Comparison of ENCODE assay signal across 11 cellular contexts in the genomic region with DNA sequence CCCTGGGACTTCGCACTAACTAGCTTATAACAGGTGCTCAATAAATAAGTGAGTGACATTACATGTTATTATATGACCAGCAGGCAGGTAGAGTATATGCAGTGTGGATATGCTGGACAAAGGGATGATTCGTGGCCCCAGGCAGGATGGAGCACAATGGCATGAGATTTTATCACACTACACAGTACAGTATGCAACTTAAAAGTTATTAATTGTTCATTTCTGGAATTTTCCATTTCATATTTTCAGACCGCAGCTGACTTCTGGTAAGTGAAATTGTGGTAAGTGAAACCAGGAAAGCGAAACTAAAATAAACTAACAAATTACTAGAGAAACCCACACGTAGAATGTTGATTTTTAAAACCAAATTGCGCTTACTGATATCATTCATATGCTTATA. TPM values are rescaled to one million over a fixed set of nuclear protein-coding genes. Genes with fewer than 3 reads are reported as not detected.
DNase-seq lines count a peak whose midpoint lies in the region; ATAC-seq lines count a peak whose summit lies in the region.
"Had no signal": no experiment of that assay in that cellular context is flagged by ENCODE, and none has a peak within 500 bp of the region (broad histone marks: within the 10 kb centered on the region; RNA-seq: fewer than 3 reads in every experiment).

No MANE protein-coding gene starts in this region.

- H3K4me3 Mint-ChIP-seq in activated CD4-positive, alpha-beta T cell treated with anti-CD3 and anti-CD28 coated beads for 36 hours: peak overlapping the region; percentile 96
- H3K4me3 Mint-ChIP-seq in dendritic cell treated with granulocyte-macrophage colony-stimulating factor and Interleukin-4, amounts not matched to agents 40 ng/mL and 50 ng/mL, for 4 days: peak overlapping the region; percentile 45
- peak overlapping the region; percentile 72 for H3K4me3 Mint-ChIP-seq in stimulated activated memory B cell treated with anti-CD40 and anti-IgM and Interleukin-4, amounts not matched to agents 10 μg/mL and 1 μg/mL and 100 μg/mL, for 72 hours
- H3K4me3 Mint-ChIP-seq: mesothelial cell of epicardium had no signal

- POLR2A ChIA-PET in activated CD4-positive, alpha-beta T cell treated with anti-CD3 and anti-CD28 coated beads for 36 hours (lab: Charles Lee): interaction anchor here (1.0 to 1.1 kb wide), 2 partner anchors 402 to 637 kb away, joined by 3 to 4 read pairs; no protein-coding TSS in a partner anchor

- peak; percentile 17 for ATAC-seq in activated CD4-positive, alpha-beta T cell treated with anti-CD3 and anti-CD28 coated beads for 36 hours
- ATAC-seq in stimulated activated memory B cell treated with anti-CD40 and anti-IgM and Interleukin-4, amounts not matched to agents 10 μg/mL and 1 μg/mL and 100 μg/mL, for 72 hours: no peak
- no peak for ATAC-seq in HG02973 (IDR thresholded peaks at IDR 0.05; ENCODE audit: unreplicated experiment)

- CTCF ChIA-PET in activated CD4-positive, alpha-beta T cell treated with anti-CD3 and anti-CD28 coated beads for 36 hours (lab: Charles Lee): interaction anchor here (0.6 to 1.2 kb wide), 3 partner anchors 15 to 919 kb away, joined by 3 read pairs; no protein-coding TSS in a partner anchor

- H3K9me3 Mint-ChIP-seq in activated CD4-positive, alpha-beta T cell treated with anti-CD3 and anti-CD28 coated beads for 36 hours (ENCODE audit: low read depth): peaks cover 20% of the 10 kb centered on the region
- peaks cover 17% of the 10 kb centered on the region for H3K9me3 Mint-ChIP-seq in dendritic cell treated with granulocyte-macrophage colony-stimulating factor and Interleukin-4, amounts not matched to agents 40 ng/mL and 50 ng/mL, for 4 days
- H3K9me3 Mint-ChIP-seq in stimulated activated memory B cell treated with anti-CD40 and anti-IgM and Interleukin-4, amounts not matched to agents 10 μg/mL and 1 μg/mL and 100 μg/mL, for 72 hours: peaks cover 11% of the 10 kb centered on the region

- peak overlapping the region; percentile 98 for H3K27ac Mint-ChIP-seq in activated CD4-positive, alpha-beta T cell treated with anti-CD3 and anti-CD28 coated beads for 36 hours
- H3K27ac Mint-ChIP-seq in dendritic cell treated with granulocyte-macrophage colony-stimulating factor and Interleukin-4, amounts not matched to agents 40 ng/mL and 50 ng/mL, for 4 days: no peak overlapping the region
- H3K27ac Mint-ChIP-seq in stimulated activated memory B cell treated with anti-CD40 and anti-IgM and Interleukin-4, amounts not matched to agents 10 μg/mL and 1 μg/mL and 100 μg/mL, for 72 hours: peak overlapping the region; percentile 96
- H3K27ac Mint-ChIP-seq: mesothelial cell of epicardium had no signal

- H3K36me3 Mint-ChIP-seq in activated CD4-positive, alpha-beta T cell treated with anti-CD3 and anti-CD28 coated beads for 36 hours (ENCODE audit: low read depth): peaks cover 31% of the 10 kb centered on the region
- H3K36me3 Mint-ChIP-seq in dendritic cell treated with granulocyte-macrophage colony-stimulating factor and Interleukin-4, amounts not matched to agents 40 ng/mL and 50 ng/mL, for 4 days (ENCODE audit: low read depth): peaks cover 18% of the 10 kb centered on the region
- peaks cover 36% of the 10 kb centered on the region for H3K36me3 Mint-ChIP-seq in stimulated activated memory B cell treated with anti-CD40 and anti-IgM and Interleukin-4, amounts not matched to agents 10 μg/mL and 1 μg/mL and 100 μg/mL, for 72 hours

- no peaks in the 10 kb centered on the region for H3K27me3 Mint-ChIP-seq in activated CD4-positive, alpha-beta T cell treated with anti-CD3 and anti-CD28 coated beads for 36 hours
- no peaks in the 10 kb centered on the region for H3K27me3 Mint-ChIP-seq in dendritic cell treated with granulocyte-macrophage colony-stimulating factor and Interleukin-4, amounts not matched to agents 40 ng/mL and 50 ng/mL, for 4 days
- H3K27me3 Mint-ChIP-seq in stimulated activated memory B cell treated with anti-CD40 and anti-IgM and Interleukin-4, amounts not matched to agents 10 μg/mL and 1 μg/mL and 100 μg/mL, for 72 hours: no peaks in the 10 kb centered on the region

- DNase-seq in activated CD4-positive, alpha-beta T cell treated with anti-CD3 and anti-CD28 coated beads for 1 hour: peak; percentile 25
- no peak for DNase-seq in activated CD4-positive, alpha-beta T cell treated with anti-CD3 and anti-CD28 coated beads, Interleukin-2, amount 50 U/mL, for 1 hour
- DNase-seq in activated CD4-positive, alpha-beta T cell treated with anti-CD3 and anti-CD28 coated beads for 36 hours: peak; percentile 37
- DNase-seq in cerebellar nuclear complex (lab: John Stamatoyannopoulos, UW) (no peak), GDM1 (lab: John Stamatoyannopoulos, UW) (no peak)
- DNase-seq: ACHN, SHP77 treated with DMSO at 0.1 percent for 48 hours had no signal

- intact Hi-C loops in activated CD4-positive, alpha-beta T cell treated with anti-CD3 and anti-CD28 coated beads for 36 hours (cut with DNase I, micrococcal nuclease): loop anchor here (1.0 to 10.0 kb wide), 6 partner anchors 118 to 993 kb away; a partner anchor contains a TSS
- intact Hi-C loops in dendritic cell treated with granulocyte-macrophage colony-stimulating factor and Interleukin-4, amounts not matched to agents 40 ng/mL and 50 ng/mL, for 4 days (cut with micrococcal nuclease): loop anchor here (5.0 kb wide), 4 partner anchors 402 to 667 kb away; a partner anchor contains a TSS

- peaks cover 54% of the 10 kb centered on the region for H3K4me1 Mint-ChIP-seq in activated CD4-positive, alpha-beta T cell treated with anti-CD3 and anti-CD28 coated beads for 36 hours
- peaks cover 37% of the 10 kb centered on the region for H3K4me1 Mint-ChIP-seq in dendritic cell treated with granulocyte-macrophage colony-stimulating factor and Interleukin-4, amounts not matched to agents 40 ng/mL and 50 ng/mL, for 4 days (ENCODE audit: low read depth)
- H3K4me1 Mint-ChIP-seq in stimulated activated memory B cell treated with anti-CD40 and anti-IgM and Interleukin-4, amounts not matched to agents 10 μg/mL and 1 μg/mL and 100 μg/mL, for 72 hours: peaks cover 52% of the 10 kb centered on the region

RNA-seq across cellular contexts. Expression of a gene that starts 3.3 kb away (rescaled TPM):
- 10 to 100 TPM; 20.9 to 23.0 TPM for total RNA-seq in activated CD4-positive, alpha-beta T cell treated with anti-CD3 and anti-CD28 coated beads for 36 hours

Comparison
In these comparisons a context has a peak if more than half of its experiments do, and no peak if none do; other contexts are left out.
1. DNase-seq: peak in activated CD4-positive, alpha-beta T cell treated with anti-CD3 and anti-CD28 coated beads for 1 hour (single experiment) and activated CD4-positive, alpha-beta T cell treated with anti-CD3 and anti-CD28 coated beads for 36 hours (single experiment); none in activated CD4-positive, alpha-beta T cell treated with anti-CD3 and anti-CD28 coated beads, Interleukin-2, amount 50 U/mL, for 1 hour (single experiment), cerebellar nuclear complex (0 of 2) and GDM1 (single experiment).
2. H3K4me3 Mint-ChIP-seq: peak in every context shown above with its lines; median percentile 96 in activated CD4-positive, alpha-beta T cell treated with anti-CD3 and anti-CD28 coated beads for 36 hours; 72 in stimulated activated memory B cell treated with anti-CD40 and anti-IgM and Interleukin-4, amounts not matched to agents 10 μg/mL and 1 μg/mL and 100 μg/mL, for 72 hours; 45 in dendritic cell treated with granulocyte-macrophage colony-stimulating factor and Interleukin-4, amounts not matched to agents 40 ng/mL and 50 ng/mL, for 4 days.